Comparison of ENCODE assay signal across 2 cellular contexts in genomic region chr15:74541494-74542191, GRCh38.
TF ChIP-seq lines count a peak whose summit lies in the region.

No MANE protein-coding gene starts in this region.

TF ChIP-seq in HCT116, 20 proteins besides CTCF, POLR2A, EP300 and RAD21:
- TF ChIP-seq EGR1 (IDR thresholded peaks at IDR 0.05; ENCODE audit: low read depth) (no peak), SRF (IDR thresholded peaks at IDR 0.05; ENCODE audit: low read depth) (no peak), ZNF274 (IDR thresholded peaks at IDR 0.05; ENCODE audit: low read depth, low read length) (no peak), TCF7L2 (IDR thresholded peaks at IDR 0.05; ENCODE audit: borderline replicate concordance, extremely low read depth, insufficient read depth, insufficient read length) (no peak), EZH2phosphoT487 (IDR thresholded peaks at IDR 0.05; ENCODE audit: borderline replicate concordance) (no peak), POLR2AphosphoS5 (IDR thresholded peaks at IDR 0.05; ENCODE audit: low read depth, low read length) (no peak), ELF1 (IDR thresholded peaks at IDR 0.05; ENCODE audit: borderline replicate concordance, low read depth) (no peak), FOSL1 (IDR thresholded peaks at IDR 0.05; ENCODE audit: low read depth) (no peak), ZBTB33 (IDR thresholded peaks at IDR 0.05; ENCODE audit: extremely low read depth, insufficient replicate concordance, low read length) (no peak), ZFX (IDR thresholded peaks at IDR 0.05) (no peak), ATF3 (IDR thresholded peaks at IDR 0.05) (no peak), SIN3A (IDR thresholded peaks at IDR 0.05; ENCODE audit: low read depth) (no peak), SP1 (IDR thresholded peaks at IDR 0.05; ENCODE audit: low read depth) (no peak), REST (IDR thresholded peaks at IDR 0.05; ENCODE audit: low read depth) (no peak), CEBPB (IDR thresholded peaks at IDR 0.05; ENCODE audit: low read depth) (no peak), YY1 (IDR thresholded peaks at IDR 0.05; ENCODE audit: extremely low read depth, insufficient replicate concordance, low read depth, low read length) (no peak), EZH2 (IDR thresholded peaks at IDR 0.05) (no peak), CBX3 (IDR thresholded peaks at IDR 0.05; ENCODE audit: low read depth) (no peak), JUND (IDR thresholded peaks at IDR 0.05) (no peak)

TF ChIP-seq in H1, 55 proteins besides CTCF, POLR2A, EP300 and RAD21:
- no peak for TF ChIP-seq KDM5A (IDR thresholded peaks at IDR 0.05; ENCODE audit: low read length)
- TF ChIP-seq CHD7 (IDR thresholded peaks at IDR 0.05; ENCODE audit: insufficient replicate concordance, low read length) = no peak
- no peak for TF ChIP-seq POU5F1 (IDR thresholded peaks at IDR 0.05; ENCODE audit: low read depth, low read length)
- no peak for TF ChIP-seq RFX5 (IDR thresholded peaks at IDR 0.05; ENCODE audit: borderline replicate concordance, low read depth, low read length)
- no peak for TF ChIP-seq NRF1 (IDR thresholded peaks at IDR 0.05; ENCODE audit: low read depth, low read length)
- no peak for TF ChIP-seq RBBP5 (IDR thresholded peaks at IDR 0.05; ENCODE audit: borderline replicate concordance, low read depth, low read length)
- peak; percentile 15 for TF ChIP-seq KDM4A (IDR thresholded peaks at IDR 0.05; ENCODE audit: low read depth, low read length, severe bottlenecking)
- TF ChIP-seq TCF12 (IDR thresholded peaks at IDR 0.05; ENCODE audit: low read depth, low read length) = no peak
- no peak for TF ChIP-seq E2F6 (IDR thresholded peaks at IDR 0.05)
- no peak for TF ChIP-seq ASH2L (IDR thresholded peaks at IDR 0.05; ENCODE audit: low read length)
- TF ChIP-seq TAF1 (IDR thresholded peaks at IDR 0.05; ENCODE audit: low read depth, low read length) = peak; percentile 53
- no peak for TF ChIP-seq POLR2AphosphoS5 (IDR thresholded peaks at IDR 0.05; ENCODE audit: low read depth, low read length)
- TF ChIP-seq JUN (IDR thresholded peaks at IDR 0.05; ENCODE audit: low read depth, low read length) = no peak
- TF ChIP-seq CTBP2 (IDR thresholded peaks at IDR 0.05; ENCODE audit: borderline replicate concordance, insufficient read depth, insufficient read length, low read length) = no peak
- no peak for TF ChIP-seq BCL11A (IDR thresholded peaks at IDR 0.05; ENCODE audit: low read depth in 2 of 2, low read length in 2 of 2)
- no peak for TF ChIP-seq CBX5 (IDR thresholded peaks at IDR 0.05; ENCODE audit: low read depth, low read length)
- TF ChIP-seq CEBPB (IDR thresholded peaks at IDR 0.05; ENCODE audit: low read depth, low read length) = no peak
- TF ChIP-seq SIN3A (conservative IDR thresholded peaks at IDR 0.05 in 1 of 2, IDR thresholded peaks at IDR 0.05 in 1 of 2; ENCODE audit: low read depth in 1 of 2, low read length in 2 of 2) = peak in 1 of 2 experiments; percentile 66; a peak in 2 of 4 replicates
- no peak for TF ChIP-seq USF2 (IDR thresholded peaks at IDR 0.05; ENCODE audit: low read length)
- no peak for TF ChIP-seq SUZ12 (IDR thresholded peaks at IDR 0.05; ENCODE audit: low read length)
- TF ChIP-seq BRCA1 (IDR thresholded peaks at IDR 0.05; ENCODE audit: low read depth, low read length) = no peak
- TF ChIP-seq PHF8 (conservative IDR thresholded peaks at IDR 0.05; ENCODE audit: low read depth, low read length) = peak; percentile 41; the same call in 1 of the 2 replicates
- TF ChIP-seq TAF7 (optimal IDR thresholded peaks at IDR 0.05; ENCODE audit: borderline replicate concordance, low read depth, low read length) = no peak
- TF ChIP-seq SAP30 (IDR thresholded peaks at IDR 0.05; ENCODE audit: insufficient read depth, insufficient replicate concordance, low read length) = no peak
- no peak for TF ChIP-seq SP1 (IDR thresholded peaks at IDR 0.05; ENCODE audit: low read depth, low read length)
- TF ChIP-seq EZH2 (IDR thresholded peaks at IDR 0.05; ENCODE audit: low read depth, low read length, severe bottlenecking) = no peak
